In genomic region chr7:138500892-138501291, GRCh38 we compare ENCODE assay signal across 26 cellular contexts.
"Had no signal": no experiment of that assay in that cellular context is flagged by ENCODE, and none has a peak within 500 bp of the region (broad histone marks: within the 10 kb centered on the region; RNA-seq: fewer than 3 reads in every experiment).

No MANE protein-coding gene starts in this region.

- ATAC-seq: activated T-cell treated with anti-CD3 and anti-CD28 coated beads, Interleukin-2, amount 50 U/mL, for 4 hours; Panc1; Right ventricle myocardium inferior; T-cell had no signal

- H3K9me3 Mint-ChIP-seq: activated B cell treated with CpG ODN at 0.5 μM for 24 hours; activated T-cell treated with anti-CD3 and anti-CD28 coated beads, Interleukin-2, amount 50 U/mL, for 4 hours had no signal

- H3K27me3 Mint-ChIP-seq: activated B cell treated with CpG ODN at 0.5 μM for 24 hours, brain, T-cell had no signal

- H3K4me3 Mint-ChIP-seq: activated B cell treated with CpG ODN at 0.5 μM for 24 hours; activated T-cell treated with anti-CD3 and anti-CD28 coated beads, Interleukin-2, amount 50 U/mL, for 4 hours; brain; T-cell had no signal

- H3K27ac ChIP-seq: cardiac muscle cell, SK-N-MC had no signal

- DNase-seq: activated B cell treated with CpG ODN at 0.5 μM for 24 hours; activated CD4-positive, alpha-beta T cell treated with anti-CD3 and anti-CD28 coated beads for 4 hours; activated CD8-positive, alpha-beta memory T cell treated with anti-CD3 and anti-CD28 coated beads for 24 hours; activated naive CD4-positive, alpha-beta T cell treated with anti-CD3 and anti-CD28 coated beads, Interleukin-2, amount 50 U/mL, for 16 hours; activated T-cell treated with anti-CD3 and anti-CD28 coated beads, Interleukin-2, amount 50 U/mL, for 4 hours; amygdala; IMR-90; Kasumi-1; KBM-7; NCI-H1048; NCI-H1930; NCI-H2107; NCI-H2171 treated with DMSO at 0.1 percent for 48 hours; NCI-H226; NCI-H526 treated with DMSO at 0.1 percent for 48 hours; NCI-H82; RPMI8226; T-cell; T1000 had no signal

- H3K27ac Mint-ChIP-seq: activated B cell treated with CpG ODN at 0.5 μM for 24 hours, brain, T-cell had no signal

- H3K27me3 ChIP-seq: cardiac muscle cell had no signal

- FAIRE-seq: astrocyte, TTC549 had no signal

- H3K4me3 ChIP-seq: cardiac muscle cell, SK-N-MC had no signal
